9 cellular contexts compared by ENCODE assay signal in the genomic region with DNA sequence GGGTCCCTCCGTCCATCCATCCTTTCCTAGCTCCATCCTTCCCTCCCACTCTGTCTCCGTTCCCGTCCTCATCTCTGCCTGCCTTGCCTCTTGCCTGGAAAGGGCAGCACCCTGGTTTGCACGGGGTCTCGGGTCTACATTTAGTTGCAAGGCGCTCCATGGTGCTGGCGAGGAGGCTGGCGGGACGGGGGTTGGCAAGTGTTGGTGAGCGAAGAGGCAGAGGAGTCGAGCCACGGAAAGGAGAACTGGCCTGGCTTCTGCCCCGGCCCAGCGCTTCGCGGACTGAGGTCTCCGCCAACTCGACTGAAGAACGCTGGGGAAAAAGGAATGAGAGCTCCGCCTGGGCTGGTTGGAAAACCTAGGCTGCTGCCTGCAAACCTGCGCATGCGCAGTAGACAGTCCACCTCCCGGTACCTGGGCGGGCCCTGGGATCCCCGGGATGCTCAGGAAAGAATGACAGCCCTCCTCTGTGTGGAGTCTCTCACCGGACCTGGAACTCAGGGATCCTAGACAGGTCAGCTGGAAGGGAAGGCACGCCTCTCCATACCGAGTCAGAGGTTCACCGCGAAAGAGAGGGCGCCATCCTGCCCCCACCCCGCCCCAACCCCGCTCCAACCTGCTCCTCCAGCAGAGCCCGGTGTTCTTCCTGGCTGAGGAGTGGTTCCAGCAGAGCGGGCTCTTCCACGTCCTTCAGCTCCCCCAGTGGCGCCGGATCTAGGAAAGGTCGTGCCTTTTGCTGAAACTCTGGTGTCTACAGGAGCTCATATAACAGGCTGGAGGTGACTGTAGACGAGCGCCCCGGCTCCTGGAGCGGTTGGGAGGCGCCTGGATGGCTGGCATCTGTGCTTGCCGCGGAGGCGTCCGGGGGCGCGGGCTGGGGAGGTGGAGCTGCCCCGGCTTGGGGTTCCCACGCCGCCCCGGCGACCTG. TPM values are rescaled to one million over a fixed set of nuclear protein-coding genes. Genes with fewer than 3 reads are reported as not detected.
DNase-seq lines count a peak whose midpoint lies in the region; ATAC-seq and TF ChIP-seq lines count a peak whose summit lies in the region.
"Had no signal": no experiment of that assay in that cellular context is flagged by ENCODE, and none has a peak within 500 bp of the region (broad histone marks: within the 10 kb centered on the region; RNA-seq: fewer than 3 reads in every experiment).

No MANE protein-coding gene starts in this region.

- H3K36me3 Mint-ChIP-seq in activated CD4-positive, alpha-beta T cell treated with anti-CD3 and anti-CD28 coated beads, Interleukin-2, amount 10 ng/mL, durations not matched to agents 24 days and 14 days (ENCODE audit: low read depth), result peaks cover 17% of the 10 kb centered on the region

- peaks cover 17% of the 10 kb centered on the region for H3K4me1 Mint-ChIP-seq in activated CD4-positive, alpha-beta T cell treated with anti-CD3 and anti-CD28 coated beads, Interleukin-2, amount 10 ng/mL, durations not matched to agents 24 days and 14 days

- no peak overlapping the region for H3K9ac ChIP-seq in iPS-20b (ENCODE audit: low read depth, low read length)

- no peaks in the 10 kb centered on the region for H3K36me3 ChIP-seq in iPS-20b (ENCODE audit: insufficient read depth, low read depth, low read length)
- no peaks in the 10 kb centered on the region for H3K36me3 ChIP-seq in thoracic aorta

- DNase-seq in activated CD4-positive, alpha-beta T cell treated with anti-CD3 and anti-CD28 coated beads, Interleukin-2, amount 10 ng/mL, durations not matched to agents 24 days and 14 days, result peak; percentile 75
- no peak for DNase-seq in activated CD4-positive, alpha-beta T cell treated with anti-CD3 and anti-CD28 coated beads, Interleukin-2, amount 50 U/mL, for 1 hour
- DNase-seq in astrocyte of the hippocampus (ENCODE audit: low read depth, low spot score) (peak; percentile 68), thoracic aorta (ENCODE audit: low spot score) (no peak), GDM1 (lab: John Stamatoyannopoulos, UW) (no peak), NCI-H2171 treated with DMSO at 0.1 percent for 48 hours (lab: John Stamatoyannopoulos, UW) (no peak)

- H3K4me3 ChIP-seq in iPS-20b (ENCODE audit: low read length) (peak overlapping the region; percentile 53), thoracic aorta (peak overlapping the region; percentile 63)

- peaks cover 25% of the 10 kb centered on the region for H3K9me3 Mint-ChIP-seq in activated CD4-positive, alpha-beta T cell treated with anti-CD3 and anti-CD28 coated beads, Interleukin-2, amount 10 ng/mL, durations not matched to agents 24 days and 14 days

- ATAC-seq in thoracic aorta (ENCODE audit: insufficient number of reproducible peaks, low FRiP score, low read depth) (no peak), GM21360 (IDR thresholded peaks at IDR 0.05; ENCODE audit: unreplicated experiment) (no peak)

- peak overlapping the region; percentile 62 for H3K4me3 Mint-ChIP-seq in activated CD4-positive, alpha-beta T cell treated with anti-CD3 and anti-CD28 coated beads, Interleukin-2, amount 10 ng/mL, durations not matched to agents 24 days and 14 days

- intact Hi-C loops in activated CD4-positive, alpha-beta T cell treated with anti-CD3 and anti-CD28 coated beads, Interleukin-2, amount 10 ng/mL, durations not matched to agents 24 days and 14 days (cut with micrococcal nuclease), result no loop called here

- H3K27ac ChIP-seq in iPS-20b (ENCODE audit: low read length), result no peak overlapping the region
- H3K27ac ChIP-seq in thoracic aorta, result no peak overlapping the region

- H3K9me3 ChIP-seq in iPS-20b (ENCODE audit: insufficient read depth, low read depth, low read length), result peaks cover 40% of the 10 kb centered on the region
- no peaks in the 10 kb centered on the region for H3K9me3 ChIP-seq in thoracic aorta

- H3K27me3 Mint-ChIP-seq in activated CD4-positive, alpha-beta T cell treated with anti-CD3 and anti-CD28 coated beads, Interleukin-2, amount 10 ng/mL, durations not matched to agents 24 days and 14 days, result peaks cover 48% of the 10 kb centered on the region

- H3K4me1 ChIP-seq in iPS-20b (ENCODE audit: insufficient read depth, low read length), result no peaks in the 10 kb centered on the region
- H3K4me1 ChIP-seq in thoracic aorta (ENCODE audit: control insufficient read depth in 1 of 2, low read depth in 2 of 2), result peaks cover 7 to 45% of the 10 kb centered on the region in 2 donors

- peaks cover 72% of the 10 kb centered on the region for H3K27me3 ChIP-seq in iPS-20b (ENCODE audit: insufficient read depth, low read length)
- no peaks in the 10 kb centered on the region for H3K27me3 ChIP-seq in thoracic aorta (replicated peaks; ENCODE audit: insufficient read depth)

- H3K27ac Mint-ChIP-seq in activated CD4-positive, alpha-beta T cell treated with anti-CD3 and anti-CD28 coated beads, Interleukin-2, amount 10 ng/mL, durations not matched to agents 24 days and 14 days, result peak overlapping the region; percentile 69

- TF ChIP-seq CTCF in thoracic aorta (IDR thresholded peaks at IDR 0.05), result no peak

RNA-seq across cellular contexts. Expression of gene FRG2, which starts 6.0 kb away (rescaled TPM):
- not detected in 2 replicates for total RNA-seq in activated CD4-positive, alpha-beta T cell treated with anti-CD3 and anti-CD28 coated beads, Interleukin-2, amount 10 ng/mL, durations not matched to agents 24 days and 14 days
- total RNA-seq in thoracic aorta, result not detected

RNA-seq across cellular contexts. Expression of gene DBET, which starts 43.2 kb away (rescaled TPM):
- total RNA-seq in activated CD4-positive, alpha-beta T cell treated with anti-CD3 and anti-CD28 coated beads, Interleukin-2, amount 10 ng/mL, durations not matched to agents 24 days and 14 days, result not detected in 2 replicates
- total RNA-seq in thoracic aorta, result not detected
- total RNA-seq: RPMI7951 had no signal

Comparison
In these comparisons a context has a peak if more than half of its experiments do, and no peak if none do; other contexts are left out.
1. DNase-seq: peak in activated CD4-positive, alpha-beta T cell treated with anti-CD3 and anti-CD28 coated beads, Interleukin-2, amount 10 ng/mL, durations not matched to agents 24 days and 14 days (single experiment) and astrocyte of the hippocampus (single experiment); none in activated CD4-positive, alpha-beta T cell treated with anti-CD3 and anti-CD28 coated beads, Interleukin-2, amount 50 U/mL, for 1 hour (single experiment), thoracic aorta (single experiment), GDM1 (single experiment) and NCI-H2171 treated with DMSO at 0.1 percent for 48 hours (single experiment).